In genomic region chr9:34647084-34647403, GRCh38 we compare ENCODE assay signal across 8 cellular contexts. TPM values are rescaled to one million over a fixed set of nuclear protein-coding genes. Genes with fewer than 3 reads are reported as not detected.
DNase-seq lines count a peak whose midpoint lies in the region; ATAC-seq, FAIRE-seq and TF ChIP-seq lines count a peak whose summit lies in the region.

No MANE protein-coding gene starts in this region.

- ATAC-seq in A549 (peak; percentile 25 to 37; a peak in 5 of 6 replicates), HG03095 (IDR thresholded peaks at IDR 0.05; ENCODE audit: unreplicated experiment) (peak; percentile 24)

- no peaks in the 10 kb centered on the region for H3K27me3 Mint-ChIP-seq in MCF 10A (ENCODE audit: insufficient read depth, unreplicated experiment)

- H3K9me3 ChIP-seq in A549 = no peaks in the 10 kb centered on the region
- H3K9me3 ChIP-seq in mononuclear cell (ENCODE audit: low read depth, low read length) = no peaks in the 10 kb centered on the region

- no peak for TF ChIP-seq EP300 in A549 (IDR thresholded peaks at IDR 0.05)

- intact Hi-C loops in MCF 10A (cut with micrococcal nuclease) = loop anchor here (2.0 to 5.0 kb wide), 2 partner anchors 18 to 55 kb away; no protein-coding TSS in a partner anchor

- WGBS in A549 (ENCODE audit: missing lambda C conversion rate) = 23% methylated on average over 8 of the region's 8 CpGs

- H3K27ac ChIP-seq in A549 = peak overlapping the region; percentile 80 to 94

- CTCF ChIA-PET in A549 (lab: Yijun Ruan, JAX) = interaction anchor here (0.7 to 22.6 kb wide), 16 partner anchors 10 to 113 kb away, joined by 3 to 288 read pairs (median 4); partner anchors contain the start of genes CCL27, DCTN3, RPP25L and SIGMAR1
- CTCF ChIA-PET in MCF 10A (lab: Yijun Ruan, JAX) = interaction anchor here (0.6 to 7.9 kb wide), 15 partner anchors 11 to 1956 kb away, joined by 3 to 83 read pairs (median 3); partner anchors contain the start of genes CCL27, DCTN3 and SIGMAR1

- no peak for TF ChIP-seq RAD21 in A549 (conservative IDR thresholded peaks at IDR 0.05 in 1 of 2, IDR thresholded peaks at IDR 0.05 in 1 of 2)

- FAIRE-seq in A549 (lab: Jason Lieb, UNC) = no peak

- peak overlapping the region; percentile 84 for H3K4me3 Mint-ChIP-seq in MCF 10A (ENCODE audit: unreplicated experiment)

- no TSS peak for BruUV-seq in MCF 10A (replicated peaks; lab: Mats Ljungman, UMichigan)

- no peaks in the 10 kb centered on the region for H3K27me3 ChIP-seq in mononuclear cell (ENCODE audit: insufficient read depth, low read length)

- POLR2A ChIA-PET in A549 (lab: Yijun Ruan, JAX) = interaction anchor here (0.6 to 2.0 kb wide), 5 partner anchors 9 to 973 kb away, joined by 3 to 17 read pairs (median 4); partner anchors contain the start of genes DCTN3 and SIGMAR1
- POLR2A ChIA-PET in MCF 10A (lab: Yijun Ruan, JAX) = interaction anchor here (0.8 to 3.5 kb wide), 11 partner anchors 10 to 641 kb away, joined by 3 to 48 read pairs (median 6); partner anchors contain the start of genes CCL27, DCTN3 and SIGMAR1

- peaks cover 16% of the 10 kb centered on the region for H3K36me3 Mint-ChIP-seq in MCF 10A (ENCODE audit: insufficient read depth, unreplicated experiment)

- peak overlapping the region; percentile 65 for H3K27ac Mint-ChIP-seq in MCF 10A (ENCODE audit: low read depth, unreplicated experiment)

- H3K4me1 ChIP-seq in A549 (peaks cover 31% of the 10 kb centered on the region), mononuclear cell (ENCODE audit: insufficient read depth, low read length) (peaks cover 30% of the 10 kb centered on the region)

- no peak for TF ChIP-seq POLR2A in A549 (IDR thresholded peaks at IDR 0.05; ENCODE audit: low read length)

- H3K4me3 ChIP-seq in A549 (peak overlapping the region; percentile 60), mononuclear cell (ENCODE audit: low read length) (peak overlapping the region; percentile 71)

- peaks cover 25% of the 10 kb centered on the region for H3K4me1 Mint-ChIP-seq in MCF 10A (ENCODE audit: insufficient read depth, unreplicated experiment)

- no peak for DNase-seq in A549 (ENCODE audit: low read depth in 1 of 2, low spot score in 1 of 2)
- no peak for DNase-seq in MCF 10A (ENCODE audit: unreplicated experiment)
- DNase-seq in ureter (ENCODE audit: low spot score) = no peak
- DNase-seq in NK-92 treated with Interleukin-12 subunit alpha and Interleukin-12 subunit beta, amount 100 ng/mL, for 24 hours (lab: John Stamatoyannopoulos, UW) = no peak
- no peak for DNase-seq in DMS79 treated with DMSO at 0.1 percent for 48 hours (lab: John Stamatoyannopoulos, UW)
- DNase-seq in hippocampal formation (lab: John Stamatoyannopoulos, UW) = no peak

- peak overlapping the region; percentile 94 for H3K4me2 ChIP-seq in A549

- no peaks in the 10 kb centered on the region for H3K9me3 Mint-ChIP-seq in MCF 10A (ENCODE audit: unreplicated experiment)

- TF ChIP-seq CTCF in A549 (IDR thresholded peaks at IDR 0.05) (no peak), MCF 10A (IDR thresholded peaks at IDR 0.05; ENCODE audit: unreplicated experiment) (no peak)

TF ChIP-seq in A549, 52 proteins besides CTCF, POLR2A, EP300 and RAD21:
- TF ChIP-seq NFE2L2 (conservative IDR thresholded peaks at IDR 0.05; ENCODE audit: low read length) = no peak
- TF ChIP-seq MAFK (IDR thresholded peaks at IDR 0.05; ENCODE audit: partially characterized antibody) = no peak
- no peak for TF ChIP-seq NPAS2 (CRISPR knock-in tag; IDR thresholded peaks at IDR 0.05; ENCODE audit: borderline replicate concordance)
- no peak for TF ChIP-seq MAX (IDR thresholded peaks at IDR 0.05)
- no peak for TF ChIP-seq CEBPB (IDR thresholded peaks at IDR 0.05)
TF ChIP-seq in A549: peak in this region for 0.

RNA-seq across cellular contexts. Expression of gene GALT, which starts 0.6 kb away (rescaled TPM):
- polyA plus RNA-seq in A549 (2011; rRNA removed) (19.0 and 24.4 TPM in 2 replicates), A549 (2017; fragmentation: RNase III; extraction: RNeasy Plus Mini Kit Qiagen cat#74134 plus additional on column Dnase treatment) (24.7 to 31.9 TPM (median 28.4 TPM) in 3 replicates)
- 26.1 and 28.5 TPM in 2 replicates for polyA plus RNA-seq in A549 (2012; cell fraction: cytosol; rRNA removed)
- polyA plus RNA-seq in A549 (2012; cell fraction: nucleus; rRNA removed) = 121 and 128 TPM in 2 replicates
- 23.5 and 24.0 TPM in 2 replicates for polyA minus RNA-seq in A549 (2011; rRNA and poly(A)+ RNA removed)
- total RNA-seq in MCF 10A (2022) (21.3 and 26.8 TPM in 2 replicates), mononuclear cell (46.4 TPM), ureter (52.7 TPM)

RNA-seq across cellular contexts. Expression of gene IL11RA, which starts 4.9 kb away (rescaled TPM):
- 5.6 and 8.1 TPM in 2 replicates for polyA plus RNA-seq in A549 (2011; rRNA removed)
- polyA plus RNA-seq in A549 (2012; cell fraction: cytosol; rRNA removed) = 5.7 and 6.8 TPM in 2 replicates
- polyA plus RNA-seq in A549 (2012; cell fraction: nucleus; rRNA removed) = 54.1 and 57.5 TPM in 2 replicates
- polyA plus RNA-seq in A549 (2017; fragmentation: RNase III; extraction: RNeasy Plus Mini Kit Qiagen cat#74134 plus additional on column Dnase treatment) = 5.1 to 7.8 TPM (median 6.8 TPM) in 3 replicates
- 9.2 and 11.0 TPM in 2 replicates for polyA minus RNA-seq in A549 (2011; rRNA and poly(A)+ RNA removed)
- total RNA-seq in MCF 10A (2022) = 4.0 and 8.0 TPM in 2 replicates
- 17.8 TPM for total RNA-seq in mononuclear cell
- 19.4 TPM for total RNA-seq in ureter

RNA-seq across cellular contexts. Expression of gene SIGMAR1, which starts 9.5 kb away (rescaled TPM):
- 64.6 and 95.4 TPM in 2 replicates for polyA plus RNA-seq in A549 (2011; rRNA removed)
- polyA plus RNA-seq in A549 (2012; cell fraction: cytosol; rRNA removed) = 151 and 198 TPM in 2 replicates
- 81.6 and 107 TPM in 2 replicates for polyA plus RNA-seq in A549 (2012; cell fraction: nucleus; rRNA removed)
- 141 to 150 TPM (median 147 TPM) in 3 replicates for polyA plus RNA-seq in A549 (2017; fragmentation: RNase III; extraction: RNeasy Plus Mini Kit Qiagen cat#74134 plus additional on column Dnase treatment)
- polyA minus RNA-seq in A549 (2011; rRNA and poly(A)+ RNA removed) = 51.5 and 62.9 TPM in 2 replicates
- 82.1 and 99.8 TPM in 2 replicates for total RNA-seq in MCF 10A (2022)
- total RNA-seq in mononuclear cell = 15.6 TPM
- total RNA-seq in ureter = 56.8 TPM

RNA-seq across cellular contexts. Expression of gene CCL27, which starts 15.4 kb away (rescaled TPM):
- polyA plus RNA-seq in A549 (2011; rRNA removed) (0.26 and 0.27 TPM in 2 replicates), A549 (2017; fragmentation: RNase III; extraction: RNeasy Plus Mini Kit Qiagen cat#74134 plus additional on column Dnase treatment) (0.16 to 0.26 TPM (median 0.22 TPM) in 3 replicates)
- polyA plus RNA-seq in A549 (2012; cell fraction: cytosol; rRNA removed) = 0.14 and 0.25 TPM in 2 replicates
- polyA plus RNA-seq in A549 (2012; cell fraction: nucleus; rRNA removed) = 0.58 and 0.84 TPM in 2 replicates
- 2.0 TPM in 1 of 2 replicates, not detected in the other for polyA minus RNA-seq in A549 (2011; rRNA and poly(A)+ RNA removed)
- total RNA-seq in MCF 10A (2022) (0.49 TPM in 1 of 2 replicates, not detected in the other), mononuclear cell (0.21 TPM), ureter (0.68 TPM)

RNA-seq across cellular contexts. Expression of gene ARID3C, which starts 18.2 kb away (rescaled TPM):
- polyA plus RNA-seq in A549 (2011; rRNA removed) (0.12 TPM in 1 of 2 replicates, not detected in the other), A549 (2017; fragmentation: RNase III; extraction: RNeasy Plus Mini Kit Qiagen cat#74134 plus additional on column Dnase treatment) (0.08 to 0.10 TPM (median 0.09 TPM) in 3 replicates)
- polyA plus RNA-seq in A549 (2012; cell fraction: cytosol; rRNA removed) = 0.04 and 0.10 TPM in 2 replicates
- 0.09 and 0.14 TPM in 2 replicates for polyA plus RNA-seq in A549 (2012; cell fraction: nucleus; rRNA removed)
- polyA minus RNA-seq in A549 (2011; rRNA and poly(A)+ RNA removed) = not detected in 2 replicates
- total RNA-seq in MCF 10A (2022) (not detected in 2 replicates), mononuclear cell (not detected), ureter (not detected)
